ENCODE assay signal across 8 cellular contexts in genomic region chr16:30567991-30568638, GRCh38. TPM values are rescaled to one million over a fixed set of nuclear protein-coding genes. Genes with fewer than 3 reads are reported as not detected.
DNase-seq lines count a peak whose midpoint lies in the region; ATAC-seq and TF ChIP-seq lines count a peak whose summit lies in the region.

No MANE protein-coding gene starts in this region.

- DNase-seq in Caki2 (ENCODE audit: low read depth): peak; percentile 39
- DNase-seq in RWPE2 (ENCODE audit: low spot score): no peak
- DNase-seq in stimulated activated CD4-positive, alpha-beta T cell treated with anti-CD3 and anti-CD28 coated beads, Interleukin-4, amount 100 ng/mL, for 24 hours: peak; percentile 61
- no peak for DNase-seq in GM03348 (ENCODE audit: low spot score)
- no peak for DNase-seq in left ventricle myocardium superior

- no peaks in the 10 kb centered on the region for H3K27me3 ChIP-seq in RWPE2 (ENCODE audit: insufficient read depth, poor library complexity, severe bottlenecking)

- no peak for TF ChIP-seq CTCF in RWPE2 (IDR thresholded peaks at IDR 0.05; ENCODE audit: poor library complexity, severe bottlenecking)

- H3K4me1 ChIP-seq in RWPE2 (ENCODE audit: insufficient read depth, poor library complexity, severe bottlenecking): peaks cover 15% of the 10 kb centered on the region

- H3K4me3 Mint-ChIP-seq in dendritic cell treated with granulocyte-macrophage colony-stimulating factor and Interleukin-4, amounts not matched to agents 40 ng/mL and 50 ng/mL, for 4 days: no peak overlapping the region

- peak; percentile 31 for ATAC-seq in HG02678 (IDR thresholded peaks at IDR 0.05; ENCODE audit: unreplicated experiment)
- peak; percentile 61 for ATAC-seq in RWPE2 (ENCODE audit: low read depth)
- no peak for ATAC-seq in HG03460 (IDR thresholded peaks at IDR 0.05; ENCODE audit: unreplicated experiment)
- ATAC-seq in left ventricle myocardium superior: no peak

- no peaks in the 10 kb centered on the region for H3K36me3 Mint-ChIP-seq in dendritic cell treated with granulocyte-macrophage colony-stimulating factor and Interleukin-4, amounts not matched to agents 40 ng/mL and 50 ng/mL, for 4 days (ENCODE audit: low read depth)

- no peak overlapping the region for H3K4me3 ChIP-seq in RWPE2 (ENCODE audit: severe bottlenecking)

- peak overlapping the region; percentile 66 for H3K27ac ChIP-seq in RWPE2 (ENCODE audit: poor library complexity, severe bottlenecking)

- H3K9me3 Mint-ChIP-seq in dendritic cell treated with granulocyte-macrophage colony-stimulating factor and Interleukin-4, amounts not matched to agents 40 ng/mL and 50 ng/mL, for 4 days: no peaks in the 10 kb centered on the region

- in situ Hi-C loops in Caki2 (cut with HindIII; ENCODE audit: low pct_unique_long_range_greater_than_20kb, low sequenced_read_pairs): no loop called here

- H3K27me3 Mint-ChIP-seq in dendritic cell treated with granulocyte-macrophage colony-stimulating factor and Interleukin-4, amounts not matched to agents 40 ng/mL and 50 ng/mL, for 4 days: peaks cover 8% of the 10 kb centered on the region

- intact Hi-C loops in dendritic cell treated with granulocyte-macrophage colony-stimulating factor and Interleukin-4, amounts not matched to agents 40 ng/mL and 50 ng/mL, for 4 days (cut with micrococcal nuclease): no loop called here
- intact Hi-C loops in left ventricle myocardium superior (cut with micrococcal nuclease): no loop called here

- no peaks in the 10 kb centered on the region for H3K36me3 ChIP-seq in RWPE2 (ENCODE audit: low read depth)

- H3K9me3 ChIP-seq in RWPE2 (ENCODE audit: severe bottlenecking): no peaks in the 10 kb centered on the region

- peaks cover 52% of the 10 kb centered on the region for H3K4me1 Mint-ChIP-seq in dendritic cell treated with granulocyte-macrophage colony-stimulating factor and Interleukin-4, amounts not matched to agents 40 ng/mL and 50 ng/mL, for 4 days (ENCODE audit: low read depth)

- peak overlapping the region; percentile 43 for H3K27ac Mint-ChIP-seq in dendritic cell treated with granulocyte-macrophage colony-stimulating factor and Interleukin-4, amounts not matched to agents 40 ng/mL and 50 ng/mL, for 4 days

RNA-seq across cellular contexts. Expression of gene ZNF688, which starts 3.4 kb away (rescaled TPM):
- total RNA-seq in Caki2 (2014; rRNA removed; shearing (Covaris generic); ENCODE audit: low replicate concordance): 30.5 and 31.2 TPM in 2 replicates
- 10.0 TPM for total RNA-seq in left ventricle myocardium superior

RNA-seq across cellular contexts. Expression of gene ZNF764, which starts 9.9 kb away (rescaled TPM):
- 9.0 and 9.1 TPM in 2 replicates for total RNA-seq in Caki2 (2014; rRNA removed; shearing (Covaris generic); ENCODE audit: low replicate concordance)
- 9.1 TPM for total RNA-seq in left ventricle myocardium superior

RNA-seq across cellular contexts. Expression of gene ZNF785, which starts 17.4 kb away (rescaled TPM):
- total RNA-seq in Caki2 (2014; rRNA removed; shearing (Covaris generic); ENCODE audit: low replicate concordance): 2.8 and 7.6 TPM in 2 replicates
- total RNA-seq in left ventricle myocardium superior: 7.3 TPM

RNA-seq across cellular contexts. Expression of gene ZNF747, which starts 33.5 kb away (rescaled TPM):
- total RNA-seq in Caki2 (2014; rRNA removed; shearing (Covaris generic); ENCODE audit: low replicate concordance): 29.1 and 46.8 TPM in 2 replicates
- 9.0 TPM for total RNA-seq in left ventricle myocardium superior

RNA-seq across cellular contexts. Expression of gene ZNF768, which starts 41.7 kb away (rescaled TPM):
- 97.6 and 99.4 TPM in 2 replicates for total RNA-seq in Caki2 (2014; rRNA removed; shearing (Covaris generic); ENCODE audit: low replicate concordance)
- 75.4 TPM for total RNA-seq in left ventricle myocardium superior

Comparison
In these comparisons a context has a peak if more than half of its experiments do, and no peak if none do; other contexts are left out.
1. DNase-seq: peak in Caki2 (single experiment) and stimulated activated CD4-positive, alpha-beta T cell treated with anti-CD3 and anti-CD28 coated beads, Interleukin-4, amount 100 ng/mL, for 24 hours (single experiment); none in RWPE2 (single experiment), GM03348 (single experiment) and left ventricle myocardium superior (single experiment).
2. ATAC-seq: peak in HG02678 (single experiment) and RWPE2 (single experiment); none in HG03460 (single experiment) and left ventricle myocardium superior (single experiment).